Comparison of ENCODE assay signal across 22 cellular contexts in genomic region chr16:12964466-12964865, GRCh38.
DNase-seq lines count a peak whose midpoint lies in the region; ATAC-seq, FAIRE-seq and TF ChIP-seq lines count a peak whose summit lies in the region.
"Had no signal": no experiment of that assay in that cellular context is flagged by ENCODE, and none has a peak within 500 bp of the region (broad histone marks: within the 10 kb centered on the region; RNA-seq: fewer than 3 reads in every experiment).

No MANE protein-coding gene starts in this region.

- H3K4me3 ChIP-seq in astrocyte (ENCODE audit: insufficient read depth, low read depth, low read length) (no peak overlapping the region), epithelial cell of proximal tubule (ENCODE audit: low read depth, low read length) (no peak overlapping the region)
- no peak overlapping the region for H3K4me3 ChIP-seq in naive thymus-derived CD4-positive, alpha-beta T cell (ENCODE audit: low read length)
- H3K4me3 ChIP-seq: GM12878, GM23248 had no signal

- in situ Hi-C loops in ACHN (cut with HindIII; ENCODE audit: low pct_ligation_motif_present, low pct_unique_long_range_greater_than_20kb, low sequenced_read_pairs): no loop called here

- CTCF ChIA-PET in naive thymus-derived CD4-positive, alpha-beta T cell (lab: Charles Lee): no interaction called here

- no peak overlapping the region for H3K27ac ChIP-seq in astrocyte (ENCODE audit: low read depth, low read length)
- no peak overlapping the region for H3K27ac ChIP-seq in naive thymus-derived CD4-positive, alpha-beta T cell (ENCODE audit: low read depth, low read length)
- H3K27ac ChIP-seq in substantia nigra (ENCODE audit: low read depth, low read length, poor library complexity, severe bottlenecking): no peak overlapping the region
- H3K27ac ChIP-seq: GM23248 had no signal

- H3K4me2 ChIP-seq in astrocyte (ENCODE audit: low read length): no peak overlapping the region

- no peak for ATAC-seq in naive thymus-derived CD4-positive, alpha-beta T cell
- ATAC-seq in HG02610 (IDR thresholded peaks at IDR 0.05; ENCODE audit: unreplicated experiment): no peak
- ATAC-seq: GM12878 had no signal

- POLR2A ChIA-PET in naive thymus-derived CD4-positive, alpha-beta T cell (lab: Charles Lee): no interaction called here

- H3K27me3 ChIP-seq in astrocyte (ENCODE audit: insufficient read depth, low read length): no peaks in the 10 kb centered on the region
- no peaks in the 10 kb centered on the region for H3K27me3 ChIP-seq in naive thymus-derived CD4-positive, alpha-beta T cell (ENCODE audit: control insufficient read depth in 2 of 2, insufficient read depth in 2 of 2, low read length in 2 of 2)
- H3K27me3 ChIP-seq: BE2C had no signal

- peaks cover 7% of the 10 kb centered on the region for H3K4me1 Mint-ChIP-seq in astrocyte (ENCODE audit: low read depth, unreplicated experiment)
- H3K4me1 Mint-ChIP-seq in naive thymus-derived CD4-positive, alpha-beta T cell: no peaks in the 10 kb centered on the region
- H3K4me1 Mint-ChIP-seq: CD4-positive, CD25-positive, alpha-beta regulatory T cell; CD8-positive, alpha-beta memory T cell had no signal

- no peak overlapping the region for H3K9ac ChIP-seq in astrocyte (ENCODE audit: low read length)
- H3K9ac ChIP-seq: GM23248 had no signal

- no peaks in the 10 kb centered on the region for H3K4me1 ChIP-seq in astrocyte (ENCODE audit: insufficient read depth, low read length)
- H3K4me1 ChIP-seq in naive thymus-derived CD4-positive, alpha-beta T cell (ENCODE audit: control insufficient read depth in 2 of 2, insufficient read depth in 2 of 2, low read length in 2 of 2): no peaks in the 10 kb centered on the region
- H3K4me1 ChIP-seq: BE2C had no signal

- no peak for TF ChIP-seq CTCF in astrocyte (IDR thresholded peaks at IDR 0.05; ENCODE audit: insufficient read depth, low read depth, low read length)
- no peak for TF ChIP-seq CTCF in epithelial cell of proximal tubule (conservative IDR thresholded peaks at IDR 0.05; ENCODE audit: low read depth, low read length)

- H3K36me3 Mint-ChIP-seq in astrocyte (ENCODE audit: low read depth, unreplicated experiment): peaks cover 4% of the 10 kb centered on the region
- H3K36me3 Mint-ChIP-seq in naive thymus-derived CD4-positive, alpha-beta T cell: no peaks in the 10 kb centered on the region
- H3K36me3 Mint-ChIP-seq: CD4-positive, CD25-positive, alpha-beta regulatory T cell; CD8-positive, alpha-beta memory T cell had no signal

- no peaks in the 10 kb centered on the region for H3K79me2 ChIP-seq in astrocyte (ENCODE audit: insufficient read depth, low read length)

- DNase-seq in ACHN (peak; percentile 87), astrocyte (ENCODE audit: low read depth) (no peak), epithelial cell of proximal tubule (ENCODE audit: low read depth) (peak; percentile 73), kidney glomerular epithelial cell (lab: John Stamatoyannopoulos, UW) (peak; percentile 3), substantia nigra (lab: John Stamatoyannopoulos, UW) (no peak), KG1 (lab: John Stamatoyannopoulos, UW) (no peak)
- DNase-seq in naive thymus-derived CD4-positive, alpha-beta T cell: no peak
- DNase-seq: 8988T; BE2C; C1 segment of cervical spinal cord; CD4-positive, CD25-positive, alpha-beta regulatory T cell; CD8-positive, alpha-beta memory T cell; COR-L47; DMS 273 treated with DMSO at 0.1 percent for 48 hours; DMS53; DND-41; EL; GM23248; HCEC 1CT had no signal

- FAIRE-seq in astrocyte (lab: Jason Lieb, UNC): no peak
- FAIRE-seq: GM12878, H54 had no signal

- no peak overlapping the region for H2AFZ ChIP-seq in astrocyte (ENCODE audit: low read depth, low read length)
- H2AFZ ChIP-seq: GM23248 had no signal

- H4K20me1 ChIP-seq in astrocyte (ENCODE audit: insufficient read depth, low read length): no peaks in the 10 kb centered on the region

- no peaks in the 10 kb centered on the region for H3K36me3 ChIP-seq in astrocyte (ENCODE audit: insufficient read depth, low read length)
- H3K36me3 ChIP-seq in naive thymus-derived CD4-positive, alpha-beta T cell (ENCODE audit: control insufficient read depth in 2 of 3, insufficient read depth in 3 of 3, low read length in 3 of 3): no peaks in the 10 kb centered on the region
- H3K36me3 ChIP-seq: BE2C had no signal

- H3K27ac Mint-ChIP-seq in astrocyte (ENCODE audit: unreplicated experiment): peak overlapping the region; percentile 22
- no peak overlapping the region for H3K27ac Mint-ChIP-seq in naive thymus-derived CD4-positive, alpha-beta T cell
- H3K27ac Mint-ChIP-seq: CD4-positive, CD25-positive, alpha-beta regulatory T cell; CD8-positive, alpha-beta memory T cell had no signal

- H3K4me3 Mint-ChIP-seq in astrocyte (ENCODE audit: unreplicated experiment): no peak overlapping the region
- no peak overlapping the region for H3K4me3 Mint-ChIP-seq in naive thymus-derived CD4-positive, alpha-beta T cell
- H3K4me3 Mint-ChIP-seq: CD4-positive, CD25-positive, alpha-beta regulatory T cell; CD8-positive, alpha-beta memory T cell had no signal

- no peaks in the 10 kb centered on the region for H3K27me3 Mint-ChIP-seq in astrocyte (ENCODE audit: low read depth, unreplicated experiment)
- peaks cover 0 to 24% (median 13%) of the 10 kb centered on the region in 5 donors for H3K27me3 Mint-ChIP-seq in naive thymus-derived CD4-positive, alpha-beta T cell
- H3K27me3 Mint-ChIP-seq: CD4-positive, CD25-positive, alpha-beta regulatory T cell; CD8-positive, alpha-beta memory T cell had no signal

- intact Hi-C loops in naive thymus-derived CD4-positive, alpha-beta T cell (cut with micrococcal nuclease): no loop called here

- H3K9me3 Mint-ChIP-seq in astrocyte (ENCODE audit: unreplicated experiment): peaks cover 4% of the 10 kb centered on the region
- peaks cover 5 to 31% (median 12%) of the 10 kb centered on the region in 11 donors for H3K9me3 Mint-ChIP-seq in naive thymus-derived CD4-positive, alpha-beta T cell

- no peaks in the 10 kb centered on the region for H3K9me3 ChIP-seq in astrocyte (ENCODE audit: insufficient read depth, low read depth, low read length)
- peaks cover 0 to 6% (median 0%) of the 10 kb centered on the region in 3 experiments for H3K9me3 ChIP-seq in naive thymus-derived CD4-positive, alpha-beta T cell (ENCODE audit: control insufficient read depth in 2 of 3, low read length in 3 of 3)
- H3K9me3 ChIP-seq: BE2C had no signal

Comparison
In these comparisons a context has a peak if more than half of its experiments do, and no peak if none do; other contexts are left out.
1. DNase-seq: peak in ACHN (single experiment), epithelial cell of proximal tubule (single experiment) and kidney glomerular epithelial cell (single experiment); none in astrocyte (single experiment), naive thymus-derived CD4-positive, alpha-beta T cell (0 of 9), substantia nigra (0 of 49) and KG1 (single experiment).